13 cellular contexts compared by ENCODE assay signal in the genomic region with DNA sequence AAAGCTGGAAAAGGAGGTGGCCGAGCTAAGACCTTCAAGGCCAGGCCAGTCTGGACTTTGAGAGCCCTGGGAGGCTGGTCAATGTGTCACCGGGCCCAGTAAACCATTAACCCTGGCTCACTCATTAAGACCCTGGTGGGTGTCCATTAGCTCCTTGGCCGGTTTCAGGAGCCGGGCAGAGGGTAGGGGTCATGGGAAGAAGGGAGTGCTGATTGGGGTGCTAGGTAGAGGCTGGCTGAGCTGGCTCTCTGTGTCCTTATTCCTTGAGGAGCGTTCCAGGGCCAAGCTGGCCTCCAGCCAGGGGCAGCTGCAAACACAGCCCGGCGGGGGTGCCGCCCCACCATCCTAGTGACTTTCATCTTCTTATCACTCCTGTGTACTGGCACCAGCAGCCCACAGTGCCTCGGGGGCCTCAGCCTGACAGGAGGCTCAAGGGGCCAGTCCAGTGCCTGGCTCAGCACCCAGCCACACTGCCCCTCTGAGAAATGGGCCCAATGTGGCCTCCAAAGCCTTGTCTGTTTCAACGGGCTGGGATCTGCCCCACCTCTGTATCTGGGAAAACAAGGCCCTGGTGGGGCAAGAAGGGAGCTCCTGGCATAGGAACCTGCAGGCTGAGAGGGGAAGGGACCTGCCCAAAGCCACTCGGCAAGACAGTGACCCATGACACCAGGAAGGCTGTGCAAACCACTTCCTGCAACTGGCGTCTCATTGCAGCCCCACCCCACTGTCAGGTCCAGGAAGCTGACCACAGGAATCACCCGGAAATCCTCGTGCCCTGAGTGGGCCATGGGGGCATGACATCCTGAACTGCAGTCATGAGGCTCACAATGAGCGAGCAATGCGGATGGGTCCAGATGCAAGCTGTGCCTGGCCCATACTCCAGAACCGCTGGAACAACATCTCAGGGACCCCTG. TPM values are rescaled to one million over a fixed set of nuclear protein-coding genes. Genes with fewer than 3 reads are reported as not detected.
DNase-seq lines count a peak whose midpoint lies in the region; ATAC-seq, FAIRE-seq and TF ChIP-seq lines count a peak whose summit lies in the region.
"Had no signal": no experiment of that assay in that cellular context is flagged by ENCODE, and none has a peak within 500 bp of the region (broad histone marks: within the 10 kb centered on the region; RNA-seq: fewer than 3 reads in every experiment).

No MANE protein-coding gene starts in this region.

- H3K27ac ChIP-seq in adrenal gland (no peak overlapping the region), liver (ENCODE audit: low read depth in 1 of 2, low read length in 2 of 2) (no peak overlapping the region), uterus (no peak overlapping the region)
- H3K27ac ChIP-seq: breast epithelium had no signal

- no peaks in the 10 kb centered on the region for H3K36me3 Mint-ChIP-seq in activated naive CD4-positive, alpha-beta T cell treated with anti-CD3 and anti-CD28 coated beads, Interleukin-2, amount 10 ng/mL, durations not matched to agents 7 days and 5 days

- TF ChIP-seq POLR2A in adrenal gland (IDR thresholded peaks at IDR 0.05) (no peak), uterus (IDR thresholded peaks at IDR 0.05) (no peak)

- FAIRE-seq in urothelium cell line (lab: Jason Lieb, UNC) = peak; percentile 84

- no peak for TF ChIP-seq RAD21 in liver (IDR thresholded peaks at IDR 0.05)

- TF ChIP-seq CTCF in adrenal gland (IDR thresholded peaks at IDR 0.05) (no peak), liver (IDR thresholded peaks at IDR 0.05; ENCODE audit: low read depth, low read length, missing input control) (no peak), uterus (IDR thresholded peaks at IDR 0.05) (no peak)

- CTCF ChIA-PET in activated naive CD4-positive, alpha-beta T cell treated with anti-CD3 and anti-CD28 coated beads, Interleukin-2, amount 10 ng/mL, durations not matched to agents 7 days and 5 days (lab: Charles Lee) = no interaction called here

- 48 to 68% (median 59%) methylated on average over 4 to 17 of the region's 17 CpGs for WGBS in adrenal gland, 4 donors
- 48% methylated on average over 17 of the region's 17 CpGs for WGBS in liver

- H3K9me3 ChIP-seq in adrenal gland (replicated peaks in 1 of 3) (no peaks in the 10 kb centered on the region), liver (ENCODE audit: control insufficient read depth in 4 of 4, low read length in 3 of 4) (no peaks in the 10 kb centered on the region), uterus (no peaks in the 10 kb centered on the region)
- H3K9me3 ChIP-seq: breast epithelium had no signal

- intact Hi-C loops in adrenal gland (cut with DNase I) (no loop called here), uterus (cut with DNase I; ENCODE audit: low total_unique reads) (no loop called here)

- H3K4me1 ChIP-seq in adrenal gland (replicated peaks in 1 of 2) (peaks cover 0 to 10% of the 10 kb centered on the region in 2 donors), liver (ENCODE audit: control insufficient read depth in 4 of 4, insufficient read depth in 4 of 4, low read length in 3 of 4) (peaks cover 5 to 15% (median 8%) of the 10 kb centered on the region in 4 donors), uterus (no peaks in the 10 kb centered on the region)
- H3K4me1 ChIP-seq: breast epithelium had no signal

- no peaks in the 10 kb centered on the region for H3K9me3 Mint-ChIP-seq in activated naive CD4-positive, alpha-beta T cell treated with anti-CD3 and anti-CD28 coated beads, Interleukin-2, amount 10 ng/mL, durations not matched to agents 7 days and 5 days
- H3K9me3 Mint-ChIP-seq: T-helper 1 cell treated with Interleukin-12 subunit alpha and Interleukin-12 subunit beta and Interleukin-4 antibody, amounts not matched to agents 30 μg/mL and 1 μg/mL, for 36 hours had no signal

- H3K27ac Mint-ChIP-seq in activated naive CD4-positive, alpha-beta T cell treated with anti-CD3 and anti-CD28 coated beads, Interleukin-2, amount 10 ng/mL, durations not matched to agents 7 days and 5 days = no peak overlapping the region

- DNase-seq in activated naive CD4-positive, alpha-beta T cell treated with anti-CD3 and anti-CD28 coated beads, Interleukin-2, amount 10 ng/mL, durations not matched to agents 7 days and 5 days = peak; percentile 16
- no peak for DNase-seq in activated naive CD4-positive, alpha-beta T cell (lab: John Stamatoyannopoulos, UW)
- DNase-seq in adrenal gland (peak; percentile 45 to 85 (median 75)), urothelium cell line (ENCODE audit: low spot score) (no peak), uterus (no peak)
- DNase-seq: NCI-H1105 treated with DMSO at 0.1 percent for 48 hours; NK-92 treated with Interleukin-12 subunit alpha and Interleukin-12 subunit beta, amount 100 ng/mL, for 24 hours had no signal

- ATAC-seq in GM18498 (IDR thresholded peaks at IDR 0.05; ENCODE audit: unreplicated experiment) (no peak), GM19467 (IDR thresholded peaks at IDR 0.05; ENCODE audit: unreplicated experiment) (no peak)

- peaks cover 21% of the 10 kb centered on the region for H3K4me1 Mint-ChIP-seq in activated naive CD4-positive, alpha-beta T cell treated with anti-CD3 and anti-CD28 coated beads, Interleukin-2, amount 10 ng/mL, durations not matched to agents 7 days and 5 days

- H3K27me3 ChIP-seq in adrenal gland (no peaks in the 10 kb centered on the region), liver (ENCODE audit: control insufficient read depth in 4 of 4, insufficient read depth in 4 of 4, low read length in 3 of 4) (no peaks in the 10 kb centered on the region), uterus (no peaks in the 10 kb centered on the region)
- H3K27me3 ChIP-seq: breast epithelium had no signal

- H3K4me3 ChIP-seq in adrenal gland = no peak overlapping the region
- no peak overlapping the region for H3K4me3 ChIP-seq in liver (ENCODE audit: low read depth in 1 of 3, low read length in 3 of 3)
- no peak overlapping the region for H3K4me3 ChIP-seq in uterus
- H3K4me3 ChIP-seq: breast epithelium had no signal

- H3K27me3 Mint-ChIP-seq in activated naive CD4-positive, alpha-beta T cell treated with anti-CD3 and anti-CD28 coated beads, Interleukin-2, amount 10 ng/mL, durations not matched to agents 7 days and 5 days = no peaks in the 10 kb centered on the region

- H3K9ac ChIP-seq in liver (ENCODE audit: low read depth in 1 of 2, low read length in 2 of 2) = no peak overlapping the region

- H3K4me3 Mint-ChIP-seq in activated naive CD4-positive, alpha-beta T cell treated with anti-CD3 and anti-CD28 coated beads, Interleukin-2, amount 10 ng/mL, durations not matched to agents 7 days and 5 days = no peak overlapping the region
- H3K4me3 Mint-ChIP-seq: T-helper 1 cell treated with Interleukin-12 subunit alpha and Interleukin-12 subunit beta and Interleukin-4 antibody, amounts not matched to agents 30 μg/mL and 1 μg/mL, for 36 hours had no signal

- H3K36me3 ChIP-seq in adrenal gland (replicated peaks in 1 of 2) (no peaks in the 10 kb centered on the region), liver (ENCODE audit: control insufficient read depth in 4 of 4, insufficient read depth in 3 of 4, low read depth in 1 of 4, low read length in 3 of 4) (peaks cover 0 to 3% (median 0%) of the 10 kb centered on the region in 4 donors), uterus (no peaks in the 10 kb centered on the region)
- H3K36me3 ChIP-seq: breast epithelium had no signal

TF ChIP-seq in liver, 16 proteins besides CTCF, POLR2A, EP300 and RAD21:
- peak; percentile 66 for TF ChIP-seq NR2F2 (IDR thresholded peaks at IDR 0.05)
- no peak for TF ChIP-seq GABPA (IDR thresholded peaks at IDR 0.05 in 1 of 2, conservative IDR thresholded peaks at IDR 0.05 in 1 of 2)
- peak in 1 of 2 donors; percentile 18 for TF ChIP-seq RXRA (IDR thresholded peaks at IDR 0.05)
- peak; percentile 14 for TF ChIP-seq HNF4G (IDR thresholded peaks at IDR 0.05)
- TF ChIP-seq SP1 (IDR thresholded peaks at IDR 0.05) = peak; percentile 47
- TF ChIP-seq HNF4A (conservative IDR thresholded peaks at IDR 0.05) = peak; percentile 26 to 67
- TF ChIP-seq YY1 (IDR thresholded peaks at IDR 0.05) = no peak
- no peak for TF ChIP-seq FOXA1 (IDR thresholded peaks at IDR 0.05)

RNA-seq across cellular contexts. Expression of gene RGL4, which starts 15.1 kb away (rescaled TPM):
- 1 to 10 TPM in 1 of 8 donors, not detected in 7; 3.1 TPM for total RNA-seq in adrenal gland
- polyA plus RNA-seq in adrenal gland = under 1 TPM in 2 of 3 donors, not detected in 1; 0.84 to 0.88 TPM
- 1 to 10 TPM in 1 of 2 donors, under 1 TPM in 1; 0.75 to 6.2 TPM for total RNA-seq in liver
- under 1 TPM; 0.25 to 0.37 TPM for polyA plus RNA-seq in liver
- under 1 TPM in 1 of 4 donors, not detected in 3; 0.21 TPM for total RNA-seq in uterus
- total RNA-seq: pulmonary artery endothelial cell had no signal

RNA-seq across cellular contexts. Expression of gene DRICH1, which starts 43.6 kb away (rescaled TPM):
- total RNA-seq in adrenal gland = 1 to 10 TPM in 1 of 8 donors, under 1 TPM in 2, not detected in 5; 0.26 to 1.6 (median 0.54) TPM
- polyA plus RNA-seq in adrenal gland = 1 to 10 TPM in 2 of 3 donors, under 1 TPM in 1; 0.51 to 6.0 (median 1.0) TPM
- under 1 TPM; 0.08 to 0.33 TPM for total RNA-seq in liver
- not detected for polyA plus RNA-seq in liver
- 1 to 10 TPM in 1 of 4 donors, not detected in 3; 1.4 TPM for total RNA-seq in uterus

Comparison
In these comparisons a context has a peak if more than half of its experiments do, and no peak if none do; other contexts are left out.
1. DNase-seq: peak in activated naive CD4-positive, alpha-beta T cell treated with anti-CD3 and anti-CD28 coated beads, Interleukin-2, amount 10 ng/mL, durations not matched to agents 7 days and 5 days (single experiment) and adrenal gland (7 of 7); none in activated naive CD4-positive, alpha-beta T cell (0 of 4), urothelium cell line (single experiment) and uterus (0 of 2).